1 cellular context compared by ENCODE assay signal in genomic region chr3:114217266-114217665, GRCh38.
TF ChIP-seq lines count a peak whose summit lies in the region.

No MANE protein-coding gene starts in this region.

TF ChIP-seq in endothelial cell of umbilical vein, 7 proteins besides CTCF, POLR2A, EP300 and RAD21:
- TF ChIP-seq MYC (IDR thresholded peaks at IDR 0.05; ENCODE audit: low read depth, low read length) (no peak), POLR2AphosphoS5 (IDR thresholded peaks at IDR 0.05; ENCODE audit: insufficient read depth, low read depth, low read length) (no peak), JUN (IDR thresholded peaks at IDR 0.05; ENCODE audit: borderline replicate concordance, insufficient read depth, insufficient read length, low read depth) (no peak), MAX (IDR thresholded peaks at IDR 0.05; ENCODE audit: insufficient read depth, insufficient read length) (no peak), FOS (IDR thresholded peaks at IDR 0.05; ENCODE audit: borderline replicate concordance, insufficient read depth, low read length) (no peak), GATA2 (IDR thresholded peaks at IDR 0.05; ENCODE audit: insufficient read depth, insufficient read length, low read depth, low read length) (no peak), EZH2 (IDR thresholded peaks at IDR 0.05; ENCODE audit: borderline replicate concordance, low read depth, low read length, severe bottlenecking) (no peak)
